ENCODE assay signal across 2 cellular contexts in the genomic region with DNA sequence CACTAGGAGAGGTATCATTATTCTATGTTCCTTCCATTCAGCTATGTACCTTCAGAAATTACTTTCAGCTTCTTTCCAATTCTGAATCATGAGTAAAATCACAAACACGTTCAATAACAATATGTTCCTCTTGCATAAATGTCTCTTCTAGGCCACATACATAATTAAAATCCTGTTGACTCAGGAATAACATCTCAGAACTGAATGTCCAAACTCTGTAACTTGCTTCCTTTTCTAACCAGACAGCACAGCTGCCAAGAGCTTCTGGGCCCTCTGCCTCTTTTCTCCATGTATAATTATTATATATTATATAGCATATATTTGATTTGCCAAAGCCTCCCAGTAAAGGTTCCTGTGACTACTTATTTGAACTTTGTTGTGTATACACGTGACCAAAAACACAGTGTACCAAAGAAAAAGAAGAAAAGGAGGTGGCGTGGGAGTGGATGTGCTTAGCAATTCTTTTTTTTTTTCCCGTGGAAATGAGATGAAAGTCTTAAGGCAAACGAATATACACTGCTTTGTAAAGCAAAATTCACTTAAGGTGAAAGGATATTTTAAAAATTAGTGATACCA. TPM values are rescaled to one million over a fixed set of nuclear protein-coding genes. Genes with fewer than 3 reads are reported as not detected.
"Had no signal": no experiment of that assay in that cellular context is flagged by ENCODE, and none has a peak within 500 bp of the region (broad histone marks: within the 10 kb centered on the region; RNA-seq: fewer than 3 reads in every experiment).

No MANE protein-coding gene starts in this region.

RNA-seq across cellular contexts. Expression of a gene that starts 45.9 kb away (rescaled TPM):
- total RNA-seq: natural killer cell treated with Interleukin-12 subunit alpha and Interleukin-12 subunit beta and Interleukin-15 and Interleukin-18, amount 100 ng/mL, for 72 hours had no signal
- polyA plus RNA-seq: immature natural killer cell had no signal
